In genomic region chr11:33268945-33269567, GRCh38 we compare ENCODE assay signal across 18 cellular contexts. TPM values are rescaled to one million over a fixed set of nuclear protein-coding genes. Genes with fewer than 3 reads are reported as not detected.
DNase-seq lines count a peak whose midpoint lies in the region; ATAC-seq, FAIRE-seq and TF ChIP-seq lines count a peak whose summit lies in the region.
"Had no signal": no experiment of that assay in that cellular context is flagged by ENCODE, and none has a peak within 500 bp of the region (broad histone marks: within the 10 kb centered on the region; RNA-seq: fewer than 3 reads in every experiment).

No MANE protein-coding gene starts in this region.

- no peak overlapping the region for H3K27ac ChIP-seq in K562 (ENCODE audit: extremely low read depth, low read depth, low read length)
- peak overlapping the region in 2 of 4 donors; percentile 18 to 63 for H3K27ac ChIP-seq in transverse colon
- no peak overlapping the region for H3K27ac ChIP-seq in neural progenitor cell
- H3K27ac ChIP-seq: upper lobe of left lung had no signal

- intact Hi-C loops in K562 (cut with micrococcal nuclease) (no loop called here), left colon (cut with DNase I, micrococcal nuclease) (no loop called here), transverse colon (cut with DNase I; ENCODE audit: low total_unique reads) (no loop called here)

- FAIRE-seq in K562 (lab: Jason Lieb, UNC): peak; percentile 52
- FAIRE-seq: TTC549 had no signal

- POLR2A ChIA-PET in K562 (lab: Yijun Ruan, JAX): interaction anchor here (0.7 to 1.5 kb wide), 4 partner anchors 9 to 375 kb away, joined by 3 to 9 read pairs (median 4); no protein-coding TSS in a partner anchor

- no peak overlapping the region for H2AFZ ChIP-seq in K562 (ENCODE audit: low read depth, low read length)
- H2AFZ ChIP-seq in neural progenitor cell (replicated peaks): no peak overlapping the region
- H2AFZ ChIP-seq: GM23338 had no signal

- H3K27me3 ChIP-seq in K562 (ENCODE audit: control insufficient read depth in 2 of 2, insufficient read depth in 2 of 2, low read length in 2 of 2): no peaks in the 10 kb centered on the region
- no peaks in the 10 kb centered on the region for H3K27me3 ChIP-seq in transverse colon
- H3K27me3 ChIP-seq in neural progenitor cell: no peaks in the 10 kb centered on the region
- H3K27me3 ChIP-seq: upper lobe of left lung had no signal

- H3K9me3 Mint-ChIP-seq in neural progenitor cell: no peaks in the 10 kb centered on the region
- H3K9me3 Mint-ChIP-seq: activated CD8-positive, alpha-beta T cell treated with anti-CD3 and anti-CD28 coated beads for 36 hours; GM23338 had no signal

- H3K27me3 Mint-ChIP-seq in neural progenitor cell (ENCODE audit: insufficient read depth, low read depth): no peaks in the 10 kb centered on the region
- H3K27me3 Mint-ChIP-seq: activated CD8-positive, alpha-beta T cell treated with anti-CD3 and anti-CD28 coated beads for 36 hours had no signal

- H3K4me2 ChIP-seq in K562 (ENCODE audit: insufficient read depth, low read length) (no peak overlapping the region), neural progenitor cell (no peak overlapping the region)
- H3K4me2 ChIP-seq: GM23338 had no signal

- TF ChIP-seq POLR2A in K562 (conservative IDR thresholded peaks at IDR 0.05): no peak
- TF ChIP-seq POLR2A in transverse colon (IDR thresholded peaks at IDR 0.05): no peak

- no peak for TF ChIP-seq RAD21 in K562 (CRISPR knock-in tag; conservative IDR thresholded peaks at IDR 0.05 in 1 of 2, IDR thresholded peaks at IDR 0.05 in 1 of 2)

- no TSS peak for BruUV-seq in K562 (replicated peaks; lab: Mats Ljungman, UMichigan)

- H3K36me3 ChIP-seq in K562 (ENCODE audit: control insufficient read depth, insufficient read depth, low read length): no peaks in the 10 kb centered on the region
- H3K36me3 ChIP-seq in transverse colon: no peaks in the 10 kb centered on the region
- H3K36me3 ChIP-seq in neural progenitor cell: no peaks in the 10 kb centered on the region
- H3K36me3 ChIP-seq: upper lobe of left lung had no signal

- CTCF ChIA-PET in K562 (lab: Yijun Ruan, JAX; ENCODE audit: low intra/inter-chr PET ratio): interaction anchor here (0.5 kb wide), 1 partner anchor 22 kb away, joined by 3 read pairs; no protein-coding TSS in a partner anchor

- no peaks in the 10 kb centered on the region for H3K9me1 ChIP-seq in K562 (ENCODE audit: control insufficient read depth, insufficient read depth, low read length)

- H3K36me3 Mint-ChIP-seq in neural progenitor cell: peaks cover 6% of the 10 kb centered on the region

- DNase-seq in AG20443 (ENCODE audit: low spot score) (peak; percentile 37), HT1080 (ENCODE audit: low read depth) (peak; percentile 21), K562 (ENCODE audit: extremely low read depth in 1 of 4, low spot score in 3 of 4) (no peak), left colon (no peak), transverse colon (no peak), neural progenitor cell (ENCODE audit: low spot score) (no peak), NCI-H1436 (lab: John Stamatoyannopoulos, UW) (no peak)
- DNase-seq: activated CD8-positive, alpha-beta T cell treated with anti-CD3 and anti-CD28 coated beads for 36 hours; cortex of kidney; DMS 273 treated with DMSO at 0.1 percent for 48 hours; NCI-H1417; NCI-H446; stimulated activated naive CD4-positive, alpha-beta T cell; upper lobe of left lung had no signal

- no peaks in the 10 kb centered on the region for H3K9me3 ChIP-seq in K562 (replicated peaks; ENCODE audit: control insufficient read depth, insufficient read depth, low read depth, low read length)
- H3K9me3 ChIP-seq in transverse colon: no peaks in the 10 kb centered on the region
- H3K9me3 ChIP-seq in neural progenitor cell (ENCODE audit: low read depth): no peaks in the 10 kb centered on the region
- H3K9me3 ChIP-seq: upper lobe of left lung had no signal

- 0 out of 3 replicates have a peak, but pooled peaks have one; percentile 11 for ATAC-seq in K562
- peak; percentile 19 for ATAC-seq in left colon
- ATAC-seq in HG03378 (IDR thresholded peaks at IDR 0.05; ENCODE audit: unreplicated experiment): no peak
- ATAC-seq: activated CD8-positive, alpha-beta T cell treated with anti-CD3 and anti-CD28 coated beads for 36 hours; GM23338 had no signal

- TF ChIP-seq EP300 in K562 (IDR thresholded peaks at IDR 0.05; ENCODE audit: low read length) (no peak), transverse colon (IDR thresholded peaks at IDR 0.05; ENCODE audit: low read depth) (no peak)

- WGBS in K562 (ENCODE audit: insufficient coverage, low coverage, missing lambda C conversion rate): 54% methylated on average over 4 of the region's 4 CpGs
- WGBS in transverse colon (ENCODE audit: low coverage in 1 of 2), 2 donors: 71 to 74% methylated on average over 4 of the region's 4 CpGs

- H3K4me3 ChIP-seq in K562 (no peak overlapping the region), transverse colon (no peak overlapping the region), neural progenitor cell (no peak overlapping the region)
- H3K4me3 ChIP-seq: GM23338, lung, upper lobe of left lung had no signal

- no peaks in the 10 kb centered on the region for H3K4me1 Mint-ChIP-seq in neural progenitor cell

- no peak overlapping the region for H3K27ac Mint-ChIP-seq in neural progenitor cell
- H3K27ac Mint-ChIP-seq: activated CD8-positive, alpha-beta T cell treated with anti-CD3 and anti-CD28 coated beads for 36 hours; GM23338 had no signal

- peaks cover 0 to 3% of the 10 kb centered on the region in 2 experiments; a peak in 1 of 5 replicates for H3K4me1 ChIP-seq in K562 (replicated peaks in 1 of 2; ENCODE audit: control insufficient read depth in 2 of 2, insufficient read depth in 2 of 2, low read length in 2 of 2)
- peaks cover 25 to 82% (median 45%) of the 10 kb centered on the region in 4 donors for H3K4me1 ChIP-seq in transverse colon
- no peaks in the 10 kb centered on the region for H3K4me1 ChIP-seq in neural progenitor cell

- H3K79me2 ChIP-seq in K562 (ENCODE audit: control insufficient read depth, insufficient read depth, low read length) (peaks cover 75% of the 10 kb centered on the region), neural progenitor cell (ENCODE audit: low read depth) (peaks cover 86% of the 10 kb centered on the region)

- H3F3A ChIP-seq in neural progenitor cell (ENCODE audit: low read depth): no peaks in the 10 kb centered on the region

- no peaks in the 10 kb centered on the region for H4K20me1 ChIP-seq in K562 (replicated peaks; ENCODE audit: control insufficient read depth, insufficient read depth, low read length)
- peaks cover 4% of the 10 kb centered on the region for H4K20me1 ChIP-seq in neural progenitor cell (ENCODE audit: low read depth)

- no peak overlapping the region for H3K4me3 Mint-ChIP-seq in neural progenitor cell
- H3K4me3 Mint-ChIP-seq: activated CD8-positive, alpha-beta T cell treated with anti-CD3 and anti-CD28 coated beads for 36 hours; GM23338 had no signal

- in situ Hi-C loops in K562 (cut with MboI) (no loop called here), transverse colon (cut with MboI; ENCODE audit: low pct_ligation_motif_present in 1 of 4, low pct_unique_long_range_greater_than_20kb in 1 of 4, low sequenced_read_pairs in 3 of 4) (no loop called here)

- no peak for TF ChIP-seq CTCF in K562 (IDR thresholded peaks at IDR 0.05 in 2 of 3, conservative IDR thresholded peaks at IDR 0.05 in 1 of 3; ENCODE audit: insufficient read depth in 2 of 3, low read depth in 1 of 3, low read length in 3 of 3)
- TF ChIP-seq CTCF in transverse colon (IDR thresholded peaks at IDR 0.05): no peak
- no peak for TF ChIP-seq CTCF in neural progenitor cell (IDR thresholded peaks at IDR 0.05)

- H3K9ac ChIP-seq in K562 (ENCODE audit: insufficient read depth in 1 of 2, low read depth in 2 of 2, low read length in 2 of 2) (no peak overlapping the region), neural progenitor cell (no peak overlapping the region)

TF ChIP-seq in K562, 482 proteins besides CTCF, POLR2A, EP300 and RAD21 (continues in another document):
- no peak for TF ChIP-seq ETV1 (tag; conservative IDR thresholded peaks at IDR 0.05; ENCODE audit: low read depth)
- TF ChIP-seq CHCHD3 (CRISPR knock-in tag; IDR thresholded peaks at IDR 0.05): no peak
- TF ChIP-seq ZNF280B (CRISPR knock-in tag; IDR thresholded peaks at IDR 0.05): no peak

RNA-seq across cellular contexts. Expression of gene HIPK3, which starts 11.9 kb away (rescaled TPM):
- total RNA-seq in HT1080 (2014; rRNA removed; shearing (Covaris generic)): 19.4 and 23.1 TPM in 2 replicates
- polyA plus RNA-seq in HT1080 (2015; cell fraction: cytosol; rRNA removed): 8.8 and 11.9 TPM in 2 replicates
- 15.9 and 17.0 TPM in 2 replicates for polyA plus RNA-seq in HT1080 (2015; cell fraction: nucleus; rRNA removed)
- total RNA-seq in K562 (2011; cell fraction: chromatin; rRNA removed; ENCODE audit: low replicate concordance): 19.4 and 40.7 TPM in 2 replicates
- 12.6 and 15.3 TPM in 2 replicates for total RNA-seq in K562 (2011; cell fraction: nucleolus; rRNA removed)
- 12.2 and 14.0 TPM in 2 replicates for total RNA-seq in K562 (2011; cell fraction: nucleoplasm; rRNA removed)
- total RNA-seq in K562 (2014; rRNA removed) (7.5 and 10.1 TPM in 2 replicates), K562 (2014; rRNA removed; fragmentation: Illumina TruSeq; extraction: Trizol) (12.3 and 14.0 TPM in 2 replicates), K562 (2015; rRNA removed; fragmentation: Illumina TruSeq; extraction: Trizol) (13.4 and 14.1 TPM in 2 replicates), K562 (2021) (16.7 and 19.6 TPM in 2 replicates), left colon (10 to 100 TPM; 59.9 to 85.4 TPM), transverse colon (100 to 1,000 TPM in 1 of 4 donors, 10 to 100 TPM in 3; 67.0 to 121 (median 86.8) TPM), neural progenitor cell (ENCODE audit: low replicate concordance) (27.4 and 33.1 TPM in 2 replicates)
- polyA plus RNA-seq in K562 (2011; rRNA removed) (8.1 and 9.2 TPM in 2 replicates), K562 (2014; fragmentation: Illumina TruSeq; extraction: Trizol) (6.4 and 7.1 TPM in 2 replicates), K562 (2014; fragmentation: Nextera tagmentation; extraction: Ambion mirVana) (1 to 10 TPM; 2.3 to 4.4 TPM), K562 (2014; rRNA removed) (4.7 and 5.3 TPM in 2 replicates)
- polyA plus RNA-seq in K562 (2011; cell fraction: cytosol; rRNA removed): 4.0 and 5.5 TPM in 2 replicates
- polyA plus RNA-seq in K562 (2011; cell fraction: nucleus; rRNA removed): 16.5 and 17.0 TPM in 2 replicates
- polyA plus RNA-seq in K562 (2012): 5.2 and 5.8 TPM in 2 replicates
- 52.2 and 57.1 TPM in 2 replicates for polyA minus RNA-seq in K562 (2011; rRNA and poly(A)+ RNA removed)
- 16.1 and 23.9 TPM in 2 replicates for polyA minus RNA-seq in K562 (2011; cell fraction: cytosol; rRNA and poly(A)+ RNA removed)
- polyA minus RNA-seq in K562 (2011; cell fraction: nucleus; rRNA and poly(A)+ RNA removed): 10.6 and 18.5 TPM in 2 replicates

Comparison
In these comparisons a context has a peak if more than half of its experiments do, and no peak if none do; other contexts are left out.
1. DNase-seq: peak in AG20443 (single experiment) and HT1080 (single experiment); none in K562 (0 of 4), left colon (0 of 2), transverse colon (single experiment), neural progenitor cell (single experiment) and NCI-H1436 (single experiment).